12 cellular contexts compared by ENCODE assay signal in the genomic region with DNA sequence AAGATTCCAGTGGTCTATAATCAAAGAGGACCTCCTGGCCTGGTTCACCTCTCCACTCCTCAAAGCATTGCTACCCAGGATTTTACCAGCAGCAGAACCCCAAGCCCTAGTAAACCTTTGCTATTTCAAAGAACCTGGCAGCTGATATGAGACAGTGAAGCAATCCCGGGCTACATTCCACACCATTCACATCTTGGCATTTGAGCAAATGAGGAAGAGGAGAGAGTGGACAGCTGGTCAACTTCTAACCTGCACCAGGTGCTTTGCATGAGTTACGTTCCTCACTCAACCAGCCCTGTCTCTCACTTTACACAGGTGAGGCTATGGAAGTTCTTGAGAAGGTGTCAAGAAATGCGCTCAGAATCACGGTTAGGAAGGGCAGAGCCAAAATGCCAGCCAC. TPM values are rescaled to one million over a fixed set of nuclear protein-coding genes. Genes with fewer than 3 reads are reported as not detected.
DNase-seq lines count a peak whose midpoint lies in the region; ATAC-seq, FAIRE-seq and TF ChIP-seq lines count a peak whose summit lies in the region.
"Had no signal": no experiment of that assay in that cellular context is flagged by ENCODE, and none has a peak within 500 bp of the region (broad histone marks: within the 10 kb centered on the region; RNA-seq: fewer than 3 reads in every experiment).

No MANE protein-coding gene starts in this region.

- H3K27ac ChIP-seq in heart right ventricle, result no peak overlapping the region
- H3K27ac ChIP-seq in uterus, result no peak overlapping the region

- peaks cover 9% of the 10 kb centered on the region for H3K9me3 Mint-ChIP-seq in nephron progenitor cell
- H3K9me3 Mint-ChIP-seq: activated naive CD4-positive, alpha-beta T cell treated with anti-CD3 and anti-CD28 coated beads, Interleukin-2, amount 50 U/mL, for 24 hours had no signal

- DNase-seq in heart right ventricle (no peak), Right ventricle myocardium superior (no peak), choroid plexus epithelial cell (ENCODE audit: low read depth) (peak; percentile 31), nephron progenitor cell (no peak), uterus (no peak), NCI-H1417 treated with DMSO at 0.1 percent for 48 hours (lab: John Stamatoyannopoulos, UW) (no peak), RCC 7860 (ENCODE audit: low spot score) (no peak)
- DNase-seq: activated CD4-positive, alpha-beta T cell treated with anti-CD3 and anti-CD28 coated beads for 4 hours; NCI-H2029 had no signal

- peak overlapping the region; percentile 86 for H3K4me3 Mint-ChIP-seq in nephron progenitor cell

- H3K36me3 ChIP-seq in heart right ventricle (no peaks in the 10 kb centered on the region), uterus (no peaks in the 10 kb centered on the region)

- peaks cover 24% of the 10 kb centered on the region for H3K4me1 Mint-ChIP-seq in nephron progenitor cell
- H3K4me1 Mint-ChIP-seq: activated naive CD4-positive, alpha-beta T cell treated with anti-CD3 and anti-CD28 coated beads, Interleukin-2, amount 50 U/mL, for 24 hours had no signal

- H3K36me3 Mint-ChIP-seq in nephron progenitor cell (ENCODE audit: low read depth), result peaks cover 20% of the 10 kb centered on the region
- H3K36me3 Mint-ChIP-seq: activated naive CD4-positive, alpha-beta T cell treated with anti-CD3 and anti-CD28 coated beads, Interleukin-2, amount 50 U/mL, for 24 hours had no signal

- peak overlapping the region in 8 of 10 donors; percentile 43 to 60 (median 51) for H3K4me3 ChIP-seq in heart right ventricle
- H3K4me3 ChIP-seq in choroid plexus epithelial cell (ENCODE audit: low read depth, low read length), result peak overlapping the region; percentile 58
- H3K4me3 ChIP-seq in uterus, result peak overlapping the region; percentile 32 to 43

- no peak for TF ChIP-seq POLR2A in uterus (IDR thresholded peaks at IDR 0.05)

- intact Hi-C loops in heart right ventricle (cut with DNase I), result no loop called here
- intact Hi-C loops in Right ventricle myocardium superior (cut with DNase I), result no loop called here
- intact Hi-C loops in uterus (cut with DNase I; ENCODE audit: low total_unique reads), result no loop called here

- H3K9me3 ChIP-seq in heart right ventricle (no peaks in the 10 kb centered on the region), uterus (no peaks in the 10 kb centered on the region)

- peaks cover 6 to 48% (median 35%) of the 10 kb centered on the region in 7 donors for H3K27me3 ChIP-seq in heart right ventricle
- H3K27me3 ChIP-seq in uterus, result no peaks in the 10 kb centered on the region

- FAIRE-seq in RCC 7860 (lab: Jason Lieb, UNC), result no peak

- peaks cover 0 to 25% (median 5%) of the 10 kb centered on the region in 9 donors for H3K4me1 ChIP-seq in heart right ventricle
- peaks cover 0 to 10% of the 10 kb centered on the region in 2 donors for H3K4me1 ChIP-seq in uterus

- WGBS in heart right ventricle, 2 donors, result 61 to 62% methylated on average over 4 of the region's 4 CpGs

- H3K27ac Mint-ChIP-seq in nephron progenitor cell, result no peak overlapping the region
- H3K27ac Mint-ChIP-seq: activated naive CD4-positive, alpha-beta T cell treated with anti-CD3 and anti-CD28 coated beads, Interleukin-2, amount 50 U/mL, for 24 hours had no signal

- ATAC-seq in heart right ventricle, result no peak
- no peak for ATAC-seq in Right ventricle myocardium superior (ENCODE audit: poor library complexity)
- no peak for ATAC-seq in HG03039 (IDR thresholded peaks at IDR 0.05; ENCODE audit: unreplicated experiment)

- peaks cover 45% of the 10 kb centered on the region for H3K27me3 Mint-ChIP-seq in nephron progenitor cell (ENCODE audit: low read depth, poor library complexity)

- TF ChIP-seq CTCF in heart right ventricle (IDR thresholded peaks at IDR 0.05) (no peak), choroid plexus epithelial cell (conservative IDR thresholded peaks at IDR 0.05; ENCODE audit: low read depth, low read length) (no peak), nephron progenitor cell (IDR thresholded peaks at IDR 0.05) (no peak), uterus (IDR thresholded peaks at IDR 0.05) (no peak)

RNA-seq across cellular contexts. Expression of gene CCDC3, which starts 1.1 kb away (rescaled TPM):
- 10 to 100 TPM in 1 of 10 donors, 1 to 10 TPM in 9; 2.6 to 14.3 (median 7.2) TPM for total RNA-seq in heart right ventricle
- polyA plus RNA-seq in heart right ventricle, result 1 to 10 TPM; 5.2 to 5.5 TPM
- total RNA-seq in Right ventricle myocardium superior, result 3.7 TPM
- 10 to 100 TPM in 3 of 4 donors, 1 to 10 TPM in 1; 7.9 to 40.6 (median 24.9) TPM for total RNA-seq in uterus
- polyA plus RNA-seq: IgD-negative memory B cell had no signal
